In genomic region chr13:90105881-90106496, GRCh38 we compare ENCODE assay signal across 14 cellular contexts.
DNase-seq lines count a peak whose midpoint lies in the region; ATAC-seq and TF ChIP-seq lines count a peak whose summit lies in the region.
"Had no signal": no experiment of that assay in that cellular context is flagged by ENCODE, and none has a peak within 500 bp of the region (broad histone marks: within the 10 kb centered on the region; RNA-seq: fewer than 3 reads in every experiment).

No MANE protein-coding gene starts in this region.

- intact Hi-C loops in aorta (cut with DNase I): no loop called here
- intact Hi-C loops in CD4-positive, alpha-beta memory T cell (cut with micrococcal nuclease): no loop called here

- TF ChIP-seq CTCF in chondrocyte (IDR thresholded peaks at IDR 0.05): no peak
- TF ChIP-seq CTCF in nephron (IDR thresholded peaks at IDR 0.05; ENCODE audit: unreplicated experiment in 3 of 3): no peak

- peaks cover 24% of the 10 kb centered on the region for H3K4me1 Mint-ChIP-seq in chondrocyte (ENCODE audit: low read depth)
- H3K4me1 Mint-ChIP-seq in nephron: peaks cover 31% of the 10 kb centered on the region
- H3K4me1 Mint-ChIP-seq in activated T-cell treated with anti-CD3 and anti-CD28 coated beads, Interleukin-2, amount 50 U/mL, for 24 hours (ENCODE audit: low read depth): no peaks in the 10 kb centered on the region
- H3K4me1 Mint-ChIP-seq in CD4-positive, alpha-beta memory T cell: no peaks in the 10 kb centered on the region
- H3K4me1 Mint-ChIP-seq: activated CD4-positive, alpha-beta T cell treated with anti-CD3 and anti-CD28 coated beads for 36 hours had no signal

- H3K27ac ChIP-seq in aorta (ENCODE audit: low read depth in 1 of 2, low read length in 2 of 2): no peak overlapping the region
- no peak overlapping the region for H3K27ac ChIP-seq in CD4-positive, alpha-beta memory T cell (ENCODE audit: low read depth, low read length)
- H3K27ac ChIP-seq: stomach had no signal

- no peaks in the 10 kb centered on the region for H3K4me1 ChIP-seq in aorta (ENCODE audit: control insufficient read depth in 1 of 2, insufficient read depth in 2 of 2, low read length in 2 of 2)
- H3K4me1 ChIP-seq in CD4-positive, alpha-beta memory T cell (ENCODE audit: insufficient read depth, low read length): no peaks in the 10 kb centered on the region
- H3K4me1 ChIP-seq: Caco-2, stomach had no signal

- CTCF ChIA-PET in CD4-positive, alpha-beta memory T cell (lab: Charles Lee; ENCODE audit: partially characterized antibody): no interaction called here

- H3K27me3 ChIP-seq in aorta (ENCODE audit: control insufficient read depth in 1 of 2, insufficient read depth in 2 of 2, low read length in 1 of 2): no peaks in the 10 kb centered on the region
- no peaks in the 10 kb centered on the region for H3K27me3 ChIP-seq in CD4-positive, alpha-beta memory T cell (ENCODE audit: insufficient read depth, low read length)
- H3K27me3 ChIP-seq: stomach had no signal

- no peaks in the 10 kb centered on the region for H3K36me3 ChIP-seq in aorta (ENCODE audit: control insufficient read depth in 1 of 2, insufficient read depth in 2 of 2, low read length in 1 of 2)
- H3K36me3 ChIP-seq in CD4-positive, alpha-beta memory T cell (ENCODE audit: insufficient read depth, low read length): no peaks in the 10 kb centered on the region
- H3K36me3 ChIP-seq: stomach had no signal

- ATAC-seq in aorta (ENCODE audit: low FRiP score): no peak
- ATAC-seq: activated CD4-positive, alpha-beta T cell treated with anti-CD3 and anti-CD28 coated beads for 36 hours had no signal

- H3K4me3 ChIP-seq in aorta (ENCODE audit: low read length in 2 of 2): no peak overlapping the region
- no peak overlapping the region for H3K4me3 ChIP-seq in CD4-positive, alpha-beta memory T cell (ENCODE audit: low read length in 2 of 2)
- H3K4me3 ChIP-seq: stomach had no signal

- H3K9me3 Mint-ChIP-seq in chondrocyte (ENCODE audit: low read depth): peaks cover 5% of the 10 kb centered on the region
- H3K9me3 Mint-ChIP-seq in nephron: no peaks in the 10 kb centered on the region
- H3K9me3 Mint-ChIP-seq in activated T-cell treated with anti-CD3 and anti-CD28 coated beads, Interleukin-2, amount 50 U/mL, for 24 hours: peaks cover 26% of the 10 kb centered on the region
- peaks cover 3 to 32% (median 19%) of the 10 kb centered on the region in 8 donors for H3K9me3 Mint-ChIP-seq in CD4-positive, alpha-beta memory T cell

- POLR2A ChIA-PET in CD4-positive, alpha-beta memory T cell (lab: Charles Lee; ENCODE audit: partially characterized antibody): no interaction called here

- 4 to 5% methylated on average over 3 of the region's 3 CpGs for WGBS in aorta, 2 donors

- H3K9me3 ChIP-seq in aorta (ENCODE audit: control insufficient read depth, low read length): no peaks in the 10 kb centered on the region
- H3K9me3 ChIP-seq in CD4-positive, alpha-beta memory T cell (ENCODE audit: control insufficient read depth in 1 of 2, low read length in 2 of 2): no peaks in the 10 kb centered on the region
- H3K9me3 ChIP-seq: Caco-2 had no signal

- DNase-seq in ELR (ENCODE audit: low read depth): peak; percentile 75
- DNase-seq in NOMO-1 (lab: John Stamatoyannopoulos, UW; ENCODE audit: unreplicated experiment in 2 of 2): peak; percentile 6 to 62
- DNase-seq in chondrocyte (ENCODE audit: low spot score): no peak
- no peak for DNase-seq in aorta
- no peak for DNase-seq in activated T-cell treated with anti-CD3 and anti-CD28 coated beads, Interleukin-2, amount 50 U/mL, for 24 hours
- no peak for DNase-seq in CD4-positive, alpha-beta memory T cell
- no peak for DNase-seq in NCI-H2196 treated with DMSO at 0.1 percent for 48 hours (lab: John Stamatoyannopoulos, UW; ENCODE audit: unreplicated experiment)
- DNase-seq: activated CD4-positive, alpha-beta T cell treated with anti-CD3 and anti-CD28 coated beads for 36 hours; Caco-2; midbrain; NCI-H1694 treated with DMSO at 0.1 percent for 48 hours; stomach had no signal

- no peaks in the 10 kb centered on the region for H3K36me3 Mint-ChIP-seq in chondrocyte (ENCODE audit: low read depth)
- no peaks in the 10 kb centered on the region for H3K36me3 Mint-ChIP-seq in nephron (ENCODE audit: low read depth)
- H3K36me3 Mint-ChIP-seq in activated T-cell treated with anti-CD3 and anti-CD28 coated beads, Interleukin-2, amount 50 U/mL, for 24 hours (ENCODE audit: low read depth): no peaks in the 10 kb centered on the region
- H3K36me3 Mint-ChIP-seq in CD4-positive, alpha-beta memory T cell: no peaks in the 10 kb centered on the region
- H3K36me3 Mint-ChIP-seq: brain had no signal

- H3K27me3 Mint-ChIP-seq in chondrocyte (ENCODE audit: low read depth) (no peaks in the 10 kb centered on the region), nephron (ENCODE audit: low read depth) (no peaks in the 10 kb centered on the region)
- no peaks in the 10 kb centered on the region for H3K27me3 Mint-ChIP-seq in activated T-cell treated with anti-CD3 and anti-CD28 coated beads, Interleukin-2, amount 50 U/mL, for 24 hours
- no peaks in the 10 kb centered on the region for H3K27me3 Mint-ChIP-seq in CD4-positive, alpha-beta memory T cell
- H3K27me3 Mint-ChIP-seq: activated CD4-positive, alpha-beta T cell treated with anti-CD3 and anti-CD28 coated beads for 36 hours had no signal

- H3K4me3 Mint-ChIP-seq in chondrocyte (ENCODE audit: unreplicated experiment) (no peak overlapping the region), nephron (no peak overlapping the region)
- no peak overlapping the region for H3K4me3 Mint-ChIP-seq in activated T-cell treated with anti-CD3 and anti-CD28 coated beads, Interleukin-2, amount 50 U/mL, for 24 hours
- no peak overlapping the region for H3K4me3 Mint-ChIP-seq in CD4-positive, alpha-beta memory T cell
- H3K4me3 Mint-ChIP-seq: activated CD4-positive, alpha-beta T cell treated with anti-CD3 and anti-CD28 coated beads for 36 hours; brain had no signal

- H3K27ac Mint-ChIP-seq in chondrocyte (ENCODE audit: unreplicated experiment) (peak overlapping the region; percentile 70), nephron (peak overlapping the region; percentile 71 to 88 (median 74))
- no peak overlapping the region for H3K27ac Mint-ChIP-seq in activated T-cell treated with anti-CD3 and anti-CD28 coated beads, Interleukin-2, amount 50 U/mL, for 24 hours
- no peak overlapping the region for H3K27ac Mint-ChIP-seq in CD4-positive, alpha-beta memory T cell
- H3K27ac Mint-ChIP-seq: activated CD4-positive, alpha-beta T cell treated with anti-CD3 and anti-CD28 coated beads for 36 hours had no signal

Comparison
In these comparisons a context has a peak if more than half of its experiments do, and no peak if none do; other contexts are left out.
1. DNase-seq: peak in ELR (single experiment) and NOMO-1 (2 of 2); none in chondrocyte (single experiment), aorta (0 of 2), activated T-cell treated with anti-CD3 and anti-CD28 coated beads, Interleukin-2, amount 50 U/mL, for 24 hours (single experiment), CD4-positive, alpha-beta memory T cell (0 of 5) and NCI-H2196 treated with DMSO at 0.1 percent for 48 hours (single experiment).
2. H3K27ac Mint-ChIP-seq: peak in chondrocyte (single experiment) and nephron (3 of 3); none in activated T-cell treated with anti-CD3 and anti-CD28 coated beads, Interleukin-2, amount 50 U/mL, for 24 hours (single experiment) and CD4-positive, alpha-beta memory T cell (0 of 7).